1 cellular context compared by ENCODE assay signal in genomic region chr2:226256709-226257401, GRCh38.
TF ChIP-seq lines count a peak whose summit lies in the region.

No MANE protein-coding gene starts in this region.

TF ChIP-seq in HCT116, 20 proteins besides CTCF, POLR2A, EP300 and RAD21 (continued from another document):
- TF ChIP-seq ZBTB33 (IDR thresholded peaks at IDR 0.05; ENCODE audit: extremely low read depth, insufficient replicate concordance, low read length): no peak
TF ChIP-seq in HCT116: peak in this region for 0.
